Comparison of ENCODE assay signal across 9 cellular contexts in genomic region chr18:36899289-36899688, GRCh38.
DNase-seq lines count a peak whose midpoint lies in the region; ATAC-seq and TF ChIP-seq lines count a peak whose summit lies in the region.
"Had no signal": no experiment of that assay in that cellular context is flagged by ENCODE, and none has a peak within 500 bp of the region (broad histone marks: within the 10 kb centered on the region; RNA-seq: fewer than 3 reads in every experiment).

No MANE protein-coding gene starts in this region.

- no peak overlapping the region for H3K27ac ChIP-seq in PC-3 (ENCODE audit: low read length)

- no peak overlapping the region for H3K4me2 ChIP-seq in PC-3 (ENCODE audit: low read length)

- H3K4me1 ChIP-seq in BE2C (no peaks in the 10 kb centered on the region), PC-3 (ENCODE audit: insufficient read depth, low read length) (peaks cover 15% of the 10 kb centered on the region)

- H3K36me3 ChIP-seq in BE2C (no peaks in the 10 kb centered on the region), PC-3 (ENCODE audit: low read depth, low read length) (no peaks in the 10 kb centered on the region)

- no peaks in the 10 kb centered on the region for H3K9me3 ChIP-seq in BE2C
- no peaks in the 10 kb centered on the region for H3K9me3 ChIP-seq in PC-3 (ENCODE audit: low read length)

- no peak for ATAC-seq in PC-3
- no peak for ATAC-seq in GM19467 (IDR thresholded peaks at IDR 0.05; ENCODE audit: unreplicated experiment)
- ATAC-seq: left lobe of liver had no signal

- H3K27me3 ChIP-seq in BE2C, result no peaks in the 10 kb centered on the region
- H3K27me3 ChIP-seq in PC-3 (ENCODE audit: low read length), result no peaks in the 10 kb centered on the region

- DNase-seq in BE2C (no peak), HCEC 1CT (peak; percentile 28), PC-3 (peak; percentile 48), fibroblast of villous mesenchyme (ENCODE audit: low read depth) (peak; percentile 27), activated gamma-delta T cell treated with Interleukin-2 at 50 U/mL for 16 hours (no peak), NCI-H1930 (lab: John Stamatoyannopoulos, UW) (no peak), DMS79 treated with DMSO at 0.1 percent for 48 hours (lab: John Stamatoyannopoulos, UW) (no peak)

- no peaks in the 10 kb centered on the region for H3F3A ChIP-seq in PC-3 (ENCODE audit: low read length, unreplicated experiment)

- no peak overlapping the region for H3K4me3 ChIP-seq in BE2C (ENCODE audit: low read depth, low read length)
- H3K4me3 ChIP-seq in PC-3 (ENCODE audit: low read length), result no peak overlapping the region
- no peak overlapping the region for H3K4me3 ChIP-seq in fibroblast of villous mesenchyme (ENCODE audit: low read depth, low read length)

- H3K9ac ChIP-seq in PC-3 (ENCODE audit: low read length), result no peak overlapping the region

- no peaks in the 10 kb centered on the region for H3K79me2 ChIP-seq in PC-3 (ENCODE audit: low read length)

- BruUV-seq in PC-3 (replicated peaks; lab: Mats Ljungman, UMichigan), result no TSS peak

- CTCF ChIA-PET in PC-3 (lab: Charles Lee), result interaction anchor here (0.6 to 0.7 kb wide), 3 partner anchors 17 to 602 kb away, joined by 3 to 6 read pairs (median 4); partner anchors contain the start of gene FHOD3

- TF ChIP-seq CTCF in BE2C (IDR thresholded peaks at IDR 0.05; ENCODE audit: low read depth, low read length) (peak; percentile 46), PC-3 (conservative IDR thresholded peaks at IDR 0.05; ENCODE audit: low read depth, low read length) (peak; percentile 50), fibroblast of villous mesenchyme (IDR thresholded peaks at IDR 0.05; ENCODE audit: insufficient read depth, low read depth, low read length) (peak; percentile 33)

- POLR2A ChIA-PET in PC-3 (lab: Charles Lee; ENCODE audit: unreplicated experiment), result no interaction called here

- H3K9me2 ChIP-seq in PC-3 (replicated peaks; ENCODE audit: low read length), result no peaks in the 10 kb centered on the region

- H2AFZ ChIP-seq in PC-3 (ENCODE audit: low read length), result no peak overlapping the region

- no peaks in the 10 kb centered on the region for H4K20me1 ChIP-seq in PC-3 (ENCODE audit: low read length)

- intact Hi-C loops in PC-3 (cut with micrococcal nuclease), result no loop called here

Comparison
In these comparisons a context has a peak if more than half of its experiments do, and no peak if none do; other contexts are left out.
1. DNase-seq: peak in HCEC 1CT (single experiment), PC-3 (single experiment) and fibroblast of villous mesenchyme (single experiment); none in BE2C (single experiment), activated gamma-delta T cell treated with Interleukin-2 at 50 U/mL for 16 hours (single experiment), NCI-H1930 (0 of 2) and DMS79 treated with DMSO at 0.1 percent for 48 hours (single experiment).
2. Peak in every context shown above with its lines, with median percentiles within 50 percentile points of each other: CTCF ChIP-seq.